In genomic region chr12:51631591-51631990, GRCh38 we compare ENCODE assay signal across 13 cellular contexts. TPM values are rescaled to one million over a fixed set of nuclear protein-coding genes. Genes with fewer than 3 reads are reported as not detected.
DNase-seq lines count a peak whose midpoint lies in the region; ATAC-seq and TF ChIP-seq lines count a peak whose summit lies in the region.
"Had no signal": no experiment of that assay in that cellular context is flagged by ENCODE, and none has a peak within 500 bp of the region (broad histone marks: within the 10 kb centered on the region; RNA-seq: fewer than 3 reads in every experiment).

No MANE protein-coding gene starts in this region.

- H3K4me3 ChIP-seq in astrocyte of the spinal cord (ENCODE audit: low read depth, low read length), result no peak overlapping the region
- H3K4me3 ChIP-seq in thyroid gland (replicated peaks in 1 of 3), result no peak overlapping the region
- H3K4me3 ChIP-seq: esophagus squamous epithelium, Peyer's patch had no signal

- intact Hi-C loops in thyroid gland (cut with DNase I), result no loop called here

- 79 to 82% methylated on average over 1 of the region's 1 CpG for WGBS in thyroid gland, 2 donors

- no peak for TF ChIP-seq POLR2A in thyroid gland (IDR thresholded peaks at IDR 0.05)

- no peaks in the 10 kb centered on the region for H3K27me3 ChIP-seq in thyroid gland
- H3K27me3 ChIP-seq: esophagus squamous epithelium, Peyer's patch had no signal

- H3K27ac ChIP-seq in thyroid gland, result no peak overlapping the region
- H3K27ac ChIP-seq: esophagus squamous epithelium, Peyer's patch had no signal

- H3K4me1 ChIP-seq in thyroid gland, result no peaks in the 10 kb centered on the region
- H3K4me1 ChIP-seq: esophagus squamous epithelium, Peyer's patch had no signal

- TF ChIP-seq CTCF in astrocyte of the spinal cord (IDR thresholded peaks at IDR 0.05; ENCODE audit: low read depth, low read length) (no peak), thyroid gland (IDR thresholded peaks at IDR 0.05) (no peak)

- ATAC-seq in HG03196 (IDR thresholded peaks at IDR 0.05; ENCODE audit: unreplicated experiment) (no peak), GM18873 (IDR thresholded peaks at IDR 0.05; ENCODE audit: low FRiP score, unreplicated experiment) (no peak)

- no peaks in the 10 kb centered on the region for H3K9me3 ChIP-seq in thyroid gland
- H3K9me3 ChIP-seq: esophagus squamous epithelium, Peyer's patch had no signal

- in situ Hi-C loops in ACHN (cut with HindIII; ENCODE audit: low pct_ligation_motif_present, low pct_unique_long_range_greater_than_20kb, low sequenced_read_pairs) (no loop called here), astrocyte of the spinal cord (cut with HindIII; ENCODE audit: low sequenced_read_pairs) (no loop called here)

- H3K36me3 ChIP-seq in thyroid gland, result no peaks in the 10 kb centered on the region
- H3K36me3 ChIP-seq: esophagus squamous epithelium, Peyer's patch had no signal

- DNase-seq in ACHN (peak; percentile 67), HPDE6-E6E7 (ENCODE audit: extremely low spot score) (peak; percentile 29), astrocyte of the spinal cord (ENCODE audit: low read depth, low spot score) (peak; percentile 70), inferior parietal cortex (ENCODE audit: extremely low spot score) (peak; percentile 40), thyroid gland (no peak), NCI-H1694 (lab: John Stamatoyannopoulos, UW) (no peak)
- DNase-seq: activated CD4-positive, alpha-beta T cell treated with anti-CD3 and anti-CD28 coated beads, Interleukin-2, amount 10 ng/mL, durations not matched to agents 24 days and 14 days; activated naive CD4-positive, alpha-beta T cell treated with anti-CD3 and anti-CD28 coated beads, Interleukin-2, amount 50 U/mL, for 16 hours; CD4-positive, CD25-positive, alpha-beta regulatory T cell; esophagus squamous epithelium; Peyer's patch had no signal

RNA-seq across cellular contexts. Expression of gene SCN8A, which starts 40.6 kb away (rescaled TPM):
- 1 to 10 TPM in 3 of 4 donors, under 1 TPM in 1; 0.89 to 3.7 (median 1.3) TPM for total RNA-seq in thyroid gland

Comparison
In these comparisons a context has a peak if more than half of its experiments do, and no peak if none do; other contexts are left out.
1. DNase-seq: peak in ACHN (single experiment), HPDE6-E6E7 (single experiment), astrocyte of the spinal cord (single experiment) and inferior parietal cortex (single experiment); none in thyroid gland (0 of 2) and NCI-H1694 (single experiment).